ENCODE assay signal across 8 cellular contexts in the genomic region with DNA sequence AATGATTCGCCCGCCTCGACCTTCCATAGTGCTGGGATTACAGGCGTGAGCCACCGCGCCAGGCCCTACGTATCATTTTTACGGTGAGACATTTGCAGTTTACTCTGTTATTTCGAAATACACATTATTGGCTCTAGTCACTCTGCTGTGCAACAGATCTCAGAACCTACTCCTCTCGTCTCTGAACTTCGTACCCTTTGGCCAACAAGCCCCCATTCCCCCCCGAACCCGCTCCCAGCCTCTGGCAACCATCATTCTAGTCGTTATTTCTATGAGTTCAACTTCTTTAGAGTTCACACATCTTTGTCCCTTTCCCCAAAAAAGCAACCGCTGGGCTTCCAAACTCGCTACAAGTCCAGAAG. TPM values are rescaled to one million over a fixed set of nuclear protein-coding genes. Genes with fewer than 3 reads are reported as not detected.
A peak's percentile ranks its signal among the peaks of the same experiment; 100 is the strongest.
DNase-seq lines count a peak whose midpoint lies in the region; ATAC-seq and TF ChIP-seq lines count a peak whose summit lies in the region.

No MANE protein-coding gene starts in this region.

- peaks cover 7% of the 10 kb centered on the region for H3K36me3 ChIP-seq in SK-N-MC (ENCODE audit: insufficient read depth, low read length)
- no peaks in the 10 kb centered on the region for H3K36me3 ChIP-seq in endocrine pancreas (ENCODE audit: control insufficient read depth, insufficient read depth, low read length)
- H3K36me3 ChIP-seq in mucosa of descending colon (ENCODE audit: low read depth), result no peaks in the 10 kb centered on the region
- peaks cover 0 to 9% of the 10 kb centered on the region in 2 donors for H3K36me3 ChIP-seq in vagina

- intact Hi-C loops in mucosa of descending colon (cut with DNase I, micrococcal nuclease) (no loop called here), vagina (cut with DNase I) (no loop called here)

- no peaks in the 10 kb centered on the region for H3K27me3 ChIP-seq in endocrine pancreas (ENCODE audit: control insufficient read depth, insufficient read depth, low read length)
- H3K27me3 ChIP-seq in vagina, result no peaks in the 10 kb centered on the region

- H3K4me3 ChIP-seq in SK-N-MC (peak overlapping the region; percentile 76), endocrine pancreas (ENCODE audit: control insufficient read depth, insufficient read depth, low read length) (peak overlapping the region; percentile 73), mucosa of descending colon (peak overlapping the region; percentile 45), vagina (peak overlapping the region; percentile 74 to 86)

- no peak for TF ChIP-seq POLR2A in vagina (IDR thresholded peaks at IDR 0.05)

- H3K4me1 ChIP-seq in endocrine pancreas (ENCODE audit: control insufficient read depth, insufficient read depth, low read length), result peaks cover 4% of the 10 kb centered on the region
- no peaks in the 10 kb centered on the region for H3K4me1 ChIP-seq in mucosa of descending colon (ENCODE audit: low read depth)
- H3K4me1 ChIP-seq in vagina, result no peaks in the 10 kb centered on the region

- DNase-seq in AG20443 (ENCODE audit: low spot score), result peak; percentile 35
- no peak for DNase-seq in SK-N-MC (ENCODE audit: low read depth, low spot score)
- DNase-seq in mucosa of descending colon, result peak in 2 of 3 donors; percentile 52 to 62
- peak in 1 of 2 donors; percentile 88 for DNase-seq in vagina (ENCODE audit: extremely low spot score in 2 of 2)
- no peak for DNase-seq in midbrain (lab: John Stamatoyannopoulos, UW)

- H3K27ac ChIP-seq in SK-N-MC, result no peak overlapping the region
- H3K27ac ChIP-seq in vagina, result peak overlapping the region; percentile 84

- H3K9me3 ChIP-seq in SK-N-MC (ENCODE audit: low read depth, low read length) (no peaks in the 10 kb centered on the region), endocrine pancreas (ENCODE audit: control insufficient read depth, low read length) (no peaks in the 10 kb centered on the region), mucosa of descending colon (no peaks in the 10 kb centered on the region), vagina (no peaks in the 10 kb centered on the region)

- TF ChIP-seq CTCF in mucosa of descending colon (IDR thresholded peaks at IDR 0.05) (no peak), vagina (IDR thresholded peaks at IDR 0.05) (no peak)

- H3K9ac ChIP-seq in SK-N-MC (ENCODE audit: insufficient read length), result peak overlapping the region; percentile 37
- H3K9ac ChIP-seq in endocrine pancreas (ENCODE audit: control insufficient read depth, insufficient read depth, low read length), result peak overlapping the region; percentile 82

- ATAC-seq in GM21447 (IDR thresholded peaks at IDR 0.05; ENCODE audit: unreplicated experiment) (peak; percentile 23), mucosa of descending colon (peak; percentile 58)
- no peak for ATAC-seq in activated CD4-positive, CD25-positive, alpha-beta regulatory T cell treated with anti-CD3 and anti-CD28 coated beads, Interleukin-2, amount 50 U/mL, for 24 hours

RNA-seq across cellular contexts. Expression of gene PTGR1, which starts 0.7 kb away (rescaled TPM):
- total RNA-seq in mucosa of descending colon, result 10 to 100 TPM; 41.5 to 83.7 (median 48.7) TPM
- 40.3 TPM for total RNA-seq in vagina

RNA-seq across cellular contexts. Expression of gene DNAJC25, which starts 32.4 kb away (rescaled TPM):
- total RNA-seq in mucosa of descending colon, result 1 to 10 TPM; 7.5 to 8.0 (median 7.7) TPM
- total RNA-seq in vagina, result 6.1 TPM

Comparison
In these comparisons a context has a peak if more than half of its experiments do, and no peak if none do; other contexts are left out.
1. DNase-seq: peak in AG20443 (single experiment) and mucosa of descending colon (2 of 3); none in SK-N-MC (single experiment) and midbrain (single experiment).
2. ATAC-seq: peak in GM21447 (single experiment) and mucosa of descending colon (single experiment); none in activated CD4-positive, CD25-positive, alpha-beta regulatory T cell treated with anti-CD3 and anti-CD28 coated beads, Interleukin-2, amount 50 U/mL, for 24 hours (0 of 2).
3. Peak in every context shown above with its lines, with median percentiles within 50 percentile points of each other: H3K4me3 ChIP-seq.